Comparison of ENCODE assay signal across 1 cellular context in genomic region chr1:1616838-1617237, GRCh38.
TF ChIP-seq lines count a peak whose summit lies in the region.

No MANE protein-coding gene starts in this region.

TF ChIP-seq in IMR-90, 13 proteins besides CTCF, POLR2A, EP300 and RAD21 (continued from another document):
- TF ChIP-seq USF2 (IDR thresholded peaks at IDR 0.05; ENCODE audit: low read depth, low read length) (no peak), MAZ (IDR thresholded peaks at IDR 0.05; ENCODE audit: borderline replicate concordance, low read depth, low read length) (no peak), CHD1 (IDR thresholded peaks at IDR 0.05; ENCODE audit: low read depth, low read length) (no peak)
